ENCODE assay signal across 34 cellular contexts in genomic region chr6:70376628-70377027, GRCh38. TPM values are rescaled to one million over a fixed set of nuclear protein-coding genes. Genes with fewer than 3 reads are reported as not detected.
DNase-seq lines count a peak whose midpoint lies in the region; ATAC-seq, FAIRE-seq and TF ChIP-seq lines count a peak whose summit lies in the region.
"Had no signal": no experiment of that assay in that cellular context is flagged by ENCODE, and none has a peak within 500 bp of the region (broad histone marks: within the 10 kb centered on the region; RNA-seq: fewer than 3 reads in every experiment).

No MANE protein-coding gene starts in this region.

- H2AFZ ChIP-seq in HCT116 (ENCODE audit: low read depth, low read length, poor library complexity, severe bottlenecking) (peak overlapping the region; percentile 92), K562 (ENCODE audit: low read depth, low read length) (peak overlapping the region; percentile 82; the same call in 1 of the 2 replicates)

- CTCF ChIA-PET in HCT116 (lab: Charles Lee) = interaction anchor here (0.8 to 1.2 kb wide), 2 partner anchors 19 to 66 kb away, joined by 3 to 4 read pairs; no protein-coding TSS in a partner anchor
- CTCF ChIA-PET in K562 (lab: Yijun Ruan, JAX; ENCODE audit: low intra/inter-chr PET ratio) = no interaction called here
- CTCF ChIA-PET in activated CD4-positive, alpha-beta T cell treated with anti-CD3 and anti-CD28 coated beads, Interleukin-2, amount 10 ng/mL, durations not matched to agents 7 days and 5 days (lab: Charles Lee) = interaction anchor here (0.8 kb wide), 1 partner anchor 12 kb away, joined by 3 read pairs; no protein-coding TSS in a partner anchor

- H3K4me3 ChIP-seq in HCT116 (replicated peaks in 1 of 2; ENCODE audit: low read depth in 1 of 2, low read length in 2 of 2) (no peak overlapping the region), K562 (no peak overlapping the region), MG63 (no peak overlapping the region)
- H3K4me3 ChIP-seq: A549; BLaER1; BLaER1 treated with 17β-estradiol and CSF1 and Interleukin-3, amounts not matched to agents 10 nM and 100 nM had no signal

- no peak overlapping the region for H3K27ac Mint-ChIP-seq in activated CD4-positive, alpha-beta T cell treated with anti-CD3 and anti-CD28 coated beads, Interleukin-2, amount 10 ng/mL, durations not matched to agents 7 days and 5 days
- H3K27ac Mint-ChIP-seq: B cell; CD14-positive monocyte; CD4-positive, alpha-beta memory T cell; CD4-positive, alpha-beta T cell; CD4-positive, CD25-positive, alpha-beta regulatory T cell; CD8-positive, alpha-beta memory T cell; CD8-positive, alpha-beta T cell had no signal

- no peak for DNase-seq in HCT116 (ENCODE audit: low read depth, low spot score)
- peak; percentile 23 for DNase-seq in OCI-M1 (lab: John Stamatoyannopoulos, UW)
- no peak for DNase-seq in K562 (ENCODE audit: extremely low read depth in 1 of 4, low spot score in 3 of 4)
- DNase-seq in activated CD4-positive, alpha-beta T cell treated with anti-CD3 and anti-CD28 coated beads, Interleukin-2, amount 10 ng/mL, durations not matched to agents 7 days and 5 days = no peak
- no peak for DNase-seq in MG63
- DNase-seq: 8988T; BE2C; C1 segment of cervical spinal cord; Caco-2; Calu3; CD4-positive, alpha-beta memory T cell; CD4-positive, alpha-beta T cell; CD4-positive, CD25-positive, alpha-beta regulatory T cell; CD8-positive, alpha-beta memory T cell; CD8-positive, alpha-beta T cell; COR-L47; DMS 273 treated with DMSO at 0.1 percent for 48 hours; DMS153; DMS79; DMS79 treated with DMSO at 0.1 percent for 48 hours; DND-41; EL had no signal

- H3K4me3 Mint-ChIP-seq in activated CD4-positive, alpha-beta T cell treated with anti-CD3 and anti-CD28 coated beads, Interleukin-2, amount 10 ng/mL, durations not matched to agents 7 days and 5 days = no peak overlapping the region
- H3K4me3 Mint-ChIP-seq: B cell; CD14-positive monocyte; CD4-positive, alpha-beta memory T cell; CD4-positive, alpha-beta T cell; CD4-positive, CD25-positive, alpha-beta regulatory T cell; CD8-positive, alpha-beta memory T cell; CD8-positive, alpha-beta T cell had no signal

- H3K36me3 Mint-ChIP-seq in activated CD4-positive, alpha-beta T cell treated with anti-CD3 and anti-CD28 coated beads, Interleukin-2, amount 10 ng/mL, durations not matched to agents 7 days and 5 days (ENCODE audit: low read depth) = no peaks in the 10 kb centered on the region
- H3K36me3 Mint-ChIP-seq: CD14-positive monocyte; CD4-positive, alpha-beta memory T cell; CD4-positive, CD25-positive, alpha-beta regulatory T cell; CD8-positive, alpha-beta memory T cell; CD8-positive, alpha-beta T cell had no signal

- H3K9ac ChIP-seq in HCT116 (ENCODE audit: low read length) (no peak overlapping the region), K562 (ENCODE audit: insufficient read depth in 1 of 2, low read depth in 2 of 2, low read length in 2 of 2) (no peak overlapping the region; a peak in 1 of 4 replicates)
- H3K9ac ChIP-seq: BLaER1; BLaER1 treated with 17β-estradiol and CSF1 and Interleukin-3, amounts not matched to agents 10 nM and 100 nM had no signal

- no peaks in the 10 kb centered on the region for H3K4me1 Mint-ChIP-seq in activated CD4-positive, alpha-beta T cell treated with anti-CD3 and anti-CD28 coated beads, Interleukin-2, amount 10 ng/mL, durations not matched to agents 7 days and 5 days
- H3K4me1 Mint-ChIP-seq: B cell; CD14-positive monocyte; CD4-positive, alpha-beta memory T cell; CD4-positive, CD25-positive, alpha-beta regulatory T cell; CD8-positive, alpha-beta memory T cell had no signal

- H3K9me3 ChIP-seq in HCT116 (ENCODE audit: control insufficient read depth in 1 of 2, insufficient read depth in 1 of 2, low read depth in 1 of 2, low read length in 2 of 2) = no peaks in the 10 kb centered on the region
- H3K9me3 ChIP-seq in K562 (replicated peaks; ENCODE audit: control insufficient read depth, insufficient read depth, low read depth, low read length) = no peaks in the 10 kb centered on the region
- H3K9me3 ChIP-seq in MG63 = no peaks in the 10 kb centered on the region
- H3K9me3 ChIP-seq: A549; BE2C; BLaER1; BLaER1 treated with 17β-estradiol and CSF1 and Interleukin-3, amounts not matched to agents 10 nM and 100 nM; Caco-2 had no signal

- H3K79me2 ChIP-seq in HCT116 (ENCODE audit: insufficient read depth, low read length) (no peaks in the 10 kb centered on the region), K562 (ENCODE audit: control insufficient read depth, insufficient read depth, low read length) (no peaks in the 10 kb centered on the region)

- H3K4me2 ChIP-seq in HCT116 (ENCODE audit: low read length) = no peak overlapping the region
- no peak overlapping the region for H3K4me2 ChIP-seq in K562 (ENCODE audit: insufficient read depth, low read length)
- H3K4me2 ChIP-seq: A549; BLaER1; BLaER1 treated with 17β-estradiol and CSF1 and Interleukin-3, amounts not matched to agents 10 nM and 100 nM had no signal

- TF ChIP-seq POLR2A in HCT116 (IDR thresholded peaks at IDR 0.05; ENCODE audit: borderline replicate concordance, extremely low read depth, insufficient read depth, insufficient read length) (no peak), K562 (conservative IDR thresholded peaks at IDR 0.05) (no peak)

- H3K27me3 Mint-ChIP-seq in activated CD4-positive, alpha-beta T cell treated with anti-CD3 and anti-CD28 coated beads, Interleukin-2, amount 10 ng/mL, durations not matched to agents 7 days and 5 days = peaks cover 23% of the 10 kb centered on the region

- RAD21 ChIA-PET in HCT116 (lab: Charles Lee; ENCODE audit: low non-redundant PET in 1 of 2, low total read pairs in 2 of 2, uncharacterized antibody in 2 of 2, unreplicated experiment in 2 of 2) = no interaction called here

- FAIRE-seq in K562 (lab: Jason Lieb, UNC) = peak; percentile 29
- FAIRE-seq in colon (lab: Jason Lieb, UNC) = peak; percentile 28
- FAIRE-seq: A204.1, A549, D721Med had no signal

- H3K9me2 ChIP-seq in HCT116 (ENCODE audit: insufficient read depth) = no peaks in the 10 kb centered on the region

- H3K27ac ChIP-seq in HCT116 (ENCODE audit: low read depth, low read length) = no peak overlapping the region
- no peak overlapping the region for H3K27ac ChIP-seq in K562 (ENCODE audit: extremely low read depth, low read depth, low read length)
- H3K27ac ChIP-seq: 22Rv1; BLaER1; BLaER1 treated with 17β-estradiol and CSF1 and Interleukin-3, amounts not matched to agents 10 nM and 100 nM; C4-2B had no signal

- BruUV-seq in HCT116 (replicated peaks; lab: Mats Ljungman, UMichigan) (no TSS peak), K562 (replicated peaks; lab: Mats Ljungman, UMichigan) (no TSS peak)

- 0% methylated on average over 1 of the region's 1 CpG for WGBS in K562 (ENCODE audit: insufficient coverage, low coverage, missing lambda C conversion rate)

- TF ChIP-seq RAD21 in HCT116 (IDR thresholded peaks at IDR 0.05; ENCODE audit: low read depth) = no peak
- no peak for TF ChIP-seq RAD21 in K562 (CRISPR knock-in tag; conservative IDR thresholded peaks at IDR 0.05 in 1 of 2, IDR thresholded peaks at IDR 0.05 in 1 of 2)

- H4K20me1 ChIP-seq in HCT116 (ENCODE audit: insufficient read depth) (no peaks in the 10 kb centered on the region), K562 (replicated peaks; ENCODE audit: control insufficient read depth, insufficient read depth, low read length) (no peaks in the 10 kb centered on the region)
- H4K20me1 ChIP-seq: BLaER1; BLaER1 treated with 17β-estradiol and CSF1 and Interleukin-3, amounts not matched to agents 10 nM and 100 nM had no signal

- H3K36me3 ChIP-seq in HCT116 (ENCODE audit: control insufficient read depth in 1 of 2, insufficient read depth in 2 of 2, low read length in 2 of 2) (no peaks in the 10 kb centered on the region), K562 (ENCODE audit: control insufficient read depth, insufficient read depth, low read length) (no peaks in the 10 kb centered on the region), MG63 (no peaks in the 10 kb centered on the region)
- H3K36me3 ChIP-seq: BE2C; BLaER1; BLaER1 treated with 17β-estradiol and CSF1 and Interleukin-3, amounts not matched to agents 10 nM and 100 nM had no signal

- POLR2A ChIA-PET in HCT116 (lab: Charles Lee) (no interaction called here), K562 (lab: Yijun Ruan, JAX) (interaction anchor here (1.3 to 2.0 kb wide), 3 partner anchors 12 to 37 kb away, joined by 4 to 9 read pairs (median 7); partner anchors contain the start of gene FAM135A)
- POLR2A ChIA-PET in activated CD4-positive, alpha-beta T cell treated with anti-CD3 and anti-CD28 coated beads, Interleukin-2, amount 10 ng/mL, durations not matched to agents 7 days and 5 days (lab: Charles Lee) = no interaction called here

- TF ChIP-seq EP300 in K562 (IDR thresholded peaks at IDR 0.05; ENCODE audit: low read length) = no peak

- in situ Hi-C loops in K562 (cut with MboI) = no loop called here

- intact Hi-C loops in HCT116 (cut with micrococcal nuclease) = no loop called here
- intact Hi-C loops in K562 (cut with micrococcal nuclease) = loop anchor here (2.0 to 10.0 kb wide), 2 partner anchors 18 to 508 kb away; no protein-coding TSS in a partner anchor

- no peak for TF ChIP-seq CTCF in HCT116 (IDR thresholded peaks at IDR 0.05 in 2 of 3, conservative IDR thresholded peaks at IDR 0.05 in 1 of 3; ENCODE audit: borderline replicate concordance in 1 of 3, insufficient read depth in 1 of 3, low read depth in 2 of 3, low read length in 2 of 3)
- no peak for TF ChIP-seq CTCF in K562 (IDR thresholded peaks at IDR 0.05 in 2 of 3, conservative IDR thresholded peaks at IDR 0.05 in 1 of 3; ENCODE audit: insufficient read depth in 2 of 3, low read depth in 1 of 3, low read length in 3 of 3)

- H3K27me3 ChIP-seq in HCT116 (ENCODE audit: insufficient read depth, low read length) (no peaks in the 10 kb centered on the region), K562 (ENCODE audit: control insufficient read depth in 2 of 2, insufficient read depth in 2 of 2, low read length in 2 of 2) (no peaks in the 10 kb centered on the region), MG63 (no peaks in the 10 kb centered on the region)
- H3K27me3 ChIP-seq: BLaER1; BLaER1 treated with 17β-estradiol and CSF1 and Interleukin-3, amounts not matched to agents 10 nM and 100 nM had no signal

- ATAC-seq in HCT116 = no peak
- ATAC-seq in K562 = peak; percentile 18
- no peak for ATAC-seq in GM21717 (IDR thresholded peaks at IDR 0.05; ENCODE audit: unreplicated experiment)
- no peak for ATAC-seq in GM18502 (IDR thresholded peaks at IDR 0.05; ENCODE audit: poor library complexity, unreplicated experiment)
- ATAC-seq: A549; CD8-positive, alpha-beta T cell had no signal

- H3K9me3 Mint-ChIP-seq in activated CD4-positive, alpha-beta T cell treated with anti-CD3 and anti-CD28 coated beads, Interleukin-2, amount 10 ng/mL, durations not matched to agents 7 days and 5 days = no peaks in the 10 kb centered on the region
- H3K9me3 Mint-ChIP-seq: CD4-positive, alpha-beta T cell; CD8-positive, alpha-beta memory T cell; CD8-positive, alpha-beta T cell had no signal

- H3K9me1 ChIP-seq in K562 (ENCODE audit: control insufficient read depth, insufficient read depth, low read length) = no peaks in the 10 kb centered on the region

- H3K4me1 ChIP-seq in HCT116 (ENCODE audit: control insufficient read depth in 1 of 2, insufficient read depth in 2 of 2, low read length in 2 of 2) (peaks cover 0 to 19% of the 10 kb centered on the region in 2 experiments; a peak in 2 of 4 replicates), K562 (replicated peaks in 1 of 2; ENCODE audit: control insufficient read depth in 2 of 2, insufficient read depth in 2 of 2, low read length in 2 of 2) (peaks cover 0 to 16% of the 10 kb centered on the region in 2 experiments; a peak in 4 of 5 replicates)
- H3K4me1 ChIP-seq: BE2C had no signal

RNA-seq across cellular contexts. Expression of gene FAM135A, which starts 36.7 kb away (rescaled TPM):
- 20.8 TPM for total RNA-seq in HCT116 (2021; ENCODE audit: unreplicated experiment)
- 3.7 and 4.7 TPM in 2 replicates for polyA plus RNA-seq in HCT116 (2012)
- 50.0 and 163 TPM in 2 replicates for total RNA-seq in K562 (2011; cell fraction: chromatin; rRNA removed; ENCODE audit: low replicate concordance)
- 29.7 and 39.0 TPM in 2 replicates for total RNA-seq in K562 (2011; cell fraction: nucleolus; rRNA removed)
- 71.1 and 110 TPM in 2 replicates for total RNA-seq in K562 (2011; cell fraction: nucleoplasm; rRNA removed)
- total RNA-seq in K562 (2014; rRNA removed) = 22.6 and 23.0 TPM in 2 replicates
- 32.1 and 32.7 TPM in 2 replicates for total RNA-seq in K562 (2014; rRNA removed; fragmentation: Illumina TruSeq; extraction: Trizol)
- 24.8 and 26.4 TPM in 2 replicates for total RNA-seq in K562 (2015; rRNA removed; fragmentation: Illumina TruSeq; extraction: Trizol)
- 17.8 and 21.0 TPM in 2 replicates for total RNA-seq in K562 (2021)
- 32.9 and 34.1 TPM in 2 replicates for polyA plus RNA-seq in K562 (2011; rRNA removed)
- polyA plus RNA-seq in K562 (2011; cell fraction: cytosol; rRNA removed) = 5.9 and 15.1 TPM in 2 replicates
- 35.3 and 52.2 TPM in 2 replicates for polyA plus RNA-seq in K562 (2011; cell fraction: nucleus; rRNA removed)
- polyA plus RNA-seq in K562 (2012) = 9.8 and 10.6 TPM in 2 replicates
- 15.6 and 19.2 TPM in 2 replicates for polyA plus RNA-seq in K562 (2014; fragmentation: Illumina TruSeq; extraction: Trizol)
- polyA plus RNA-seq in K562 (2014; fragmentation: Nextera tagmentation; extraction: Ambion mirVana) = 1 to 10 TPM; 7.4 to 8.4 TPM
- 17.0 and 19.2 TPM in 2 replicates for polyA plus RNA-seq in K562 (2014; rRNA removed)
- polyA minus RNA-seq in K562 (2011; rRNA and poly(A)+ RNA removed) = 60.0 and 79.3 TPM in 2 replicates
- 14.0 and 14.7 TPM in 2 replicates for polyA minus RNA-seq in K562 (2011; cell fraction: cytosol; rRNA and poly(A)+ RNA removed)
- polyA minus RNA-seq in K562 (2011; cell fraction: nucleus; rRNA and poly(A)+ RNA removed) = 78.8 and 104 TPM in 2 replicates
- 1 to 10 TPM; 5.4 to 6.7 TPM for total RNA-seq in activated CD4-positive, alpha-beta T cell treated with anti-CD3 and anti-CD28 coated beads, Interleukin-2, amount 10 ng/mL, durations not matched to agents 7 days and 5 days
- 5.6 and 6.7 TPM in 2 replicates for total RNA-seq in MG63 (2014; rRNA removed; shearing (Covaris generic); ENCODE audit: low replicate concordance)

Comparison
In these comparisons a context has a peak if more than half of its experiments do, and no peak if none do; other contexts are left out.
1. Of the 22 proteins assayed by ChIP-seq in both K562 and HCT116: peak only in K562: FOSL1; only in HCT116: none; in both: none; in neither: 21.